In the genomic region with DNA sequence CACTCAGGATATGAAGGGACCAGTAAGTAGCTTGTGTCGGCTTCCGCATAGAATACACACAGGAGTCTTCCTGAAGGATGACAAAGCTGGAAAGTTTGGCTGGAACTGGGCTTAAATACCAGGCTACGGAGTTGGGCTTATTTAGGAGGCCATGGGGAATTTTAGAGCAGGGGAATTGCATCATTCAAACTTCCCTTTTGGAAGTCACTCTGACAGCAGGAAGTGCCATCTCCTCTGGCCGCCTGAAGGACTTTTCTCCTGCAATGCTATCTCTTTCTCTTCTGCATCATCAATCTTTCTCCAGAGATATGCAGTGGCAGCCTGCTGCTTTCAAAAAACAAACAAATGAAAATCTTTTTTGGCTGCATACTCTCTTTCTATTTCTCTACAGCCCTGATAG, we compare ENCODE assay signal across 28 cellular contexts.
"Had no signal": no experiment of that assay in that cellular context is flagged by ENCODE, and none has a peak within 500 bp of the region (broad histone marks: within the 10 kb centered on the region; RNA-seq: fewer than 3 reads in every experiment).

No MANE protein-coding gene starts in this region.

- H3K36me3 ChIP-seq: esophagus muscularis mucosa, heart right ventricle, left lung, neural progenitor cell, prostate gland, right atrium auricular region, sigmoid colon, stomach, tibial artery had no signal

- H3K9me3 ChIP-seq: esophagus muscularis mucosa, heart right ventricle, left lung, prostate gland, right atrium auricular region, sigmoid colon, stomach, testis, tibial artery had no signal

- H3K4me2 ChIP-seq: neural progenitor cell had no signal

- ATAC-seq: heart right ventricle; left cardiac atrium; left lung; naive thymus-derived CD4-positive, alpha-beta T cell; stimulated activated effector memory CD8-positive, alpha-beta T cell treated with anti-CD3 and anti-CD28 coated beads, Interleukin-12 subunit alpha, Interleukin-12 subunit beta, amount 100 ng/mL, for 72 hours had no signal

- H3K9ac ChIP-seq: neural progenitor cell had no signal

- DNase-seq: dorsolateral prefrontal cortex; effector CD8-positive, alpha-beta T cell; endodermal cell; foreskin melanocyte; glutamatergic neuron; heart right ventricle; hippocampal formation; left cardiac atrium; left lung; mesendoderm; midbrain; naive thymus-derived CD4-positive, alpha-beta T cell; sigmoid colon; stimulated activated CD4-positive, alpha-beta T cell treated with anti-CD3 and anti-CD28 coated beads, Interleukin-2, amount 100 ng/mL, for 24 hours; stimulated activated CD4-positive, alpha-beta T cell treated with anti-CD3 and anti-CD28 coated beads, Interleukin-4, amount 100 ng/mL, for 24 hours; stimulated activated naive CD4-positive, alpha-beta T cell treated with Interleukin-2 at 50 U/mL for 16 hours; stomach; substantia nigra; testis; tibial artery had no signal

- FAIRE-seq: colon, islet of Langerhans had no signal

- H3K4me1 ChIP-seq: esophagus muscularis mucosa, heart right ventricle, left lung, neural progenitor cell, prostate gland, right atrium auricular region, sigmoid colon, stomach, testis, tibial artery had no signal

- H3K27ac ChIP-seq: dorsolateral prefrontal cortex, epithelial cell of prostate, esophagus muscularis mucosa, heart right ventricle, left lung, neural progenitor cell, prostate gland, right atrium auricular region, sigmoid colon, stomach, testis, tibial artery had no signal

- H3K4me3 ChIP-seq: dorsolateral prefrontal cortex, esophagus muscularis mucosa, heart right ventricle, left lung, neural progenitor cell, prostate gland, right atrium auricular region, sigmoid colon, stomach, testis, tibial artery had no signal

- H2AFZ ChIP-seq: neural progenitor cell had no signal

- H3K27me3 ChIP-seq: esophagus muscularis mucosa, left lung, neural progenitor cell, right atrium auricular region, sigmoid colon, testis, tibial artery had no signal
